In genomic region chrX:2897311-2897689, GRCh38 we compare ENCODE assay signal across 14 cellular contexts. TPM values are rescaled to one million over a fixed set of nuclear protein-coding genes. Genes with fewer than 3 reads are reported as not detected.
DNase-seq lines count a peak whose midpoint lies in the region; ATAC-seq and TF ChIP-seq lines count a peak whose summit lies in the region.
"Had no signal": no experiment of that assay in that cellular context is flagged by ENCODE, and none has a peak within 500 bp of the region (broad histone marks: within the 10 kb centered on the region; RNA-seq: fewer than 3 reads in every experiment).

No MANE protein-coding gene starts in this region.

- no peaks in the 10 kb centered on the region for H4K20me1 ChIP-seq in IMR-90 (ENCODE audit: insufficient read depth, low read length)

- no peak overlapping the region for H2BK5ac ChIP-seq in IMR-90 (ENCODE audit: low read depth, low read length, poor library complexity, severe bottlenecking)

- H3K27ac ChIP-seq in A673 (ENCODE audit: low read depth, low read length, poor library complexity, severe bottlenecking) (peak overlapping the region; percentile 30), IMR-90 (ENCODE audit: insufficient read depth, low read length) (no peak overlapping the region), iPS-18a (ENCODE audit: low read length) (peak overlapping the region; percentile 88)
- H3K27ac ChIP-seq: psoas muscle had no signal

- no peak overlapping the region for H4K8ac ChIP-seq in IMR-90 (ENCODE audit: low read depth in 2 of 2, low read length in 2 of 2)

- H2BK15ac ChIP-seq in IMR-90 (ENCODE audit: low read depth, low read length): no peak overlapping the region

- H2AFZ ChIP-seq in IMR-90 (replicated peaks; ENCODE audit: low read length, poor library complexity): peak overlapping the region; percentile 58

- TF ChIP-seq CTCF in A673 (conservative IDR thresholded peaks at IDR 0.05; ENCODE audit: low read depth, low read length) (no peak), IMR-90 (conservative IDR thresholded peaks at IDR 0.05; ENCODE audit: low read depth, low read length) (no peak), nephron progenitor cell (IDR thresholded peaks at IDR 0.05) (no peak)

- POLR2A ChIA-PET in A673 (lab: Charles Lee; ENCODE audit: low non-redundant PET) (no interaction called here), IMR-90 (lab: Charles Lee; ENCODE audit: unreplicated experiment) (interaction anchor here (0.7 kb wide), 1 partner anchor 14 kb away, joined by 3 read pairs; no protein-coding TSS in a partner anchor)

- no peak for TF ChIP-seq RAD21 in IMR-90 (IDR thresholded peaks at IDR 0.05; ENCODE audit: low read length)

- no peak overlapping the region for H3K4me3 ChIP-seq in A673 (ENCODE audit: low read depth, low read length, poor library complexity, severe bottlenecking)
- H3K4me3 ChIP-seq in IMR-90 (ENCODE audit: insufficient read depth, low read depth, low read length): no peak overlapping the region
- H3K4me3 ChIP-seq in iPS-18a (ENCODE audit: low read length): peak overlapping the region; percentile 34
- H3K4me3 ChIP-seq: psoas muscle had no signal

- H2AK5ac ChIP-seq in IMR-90 (ENCODE audit: low read depth, low read length): no peak overlapping the region

- peaks cover 26% of the 10 kb centered on the region for H3K4me1 ChIP-seq in A673 (ENCODE audit: insufficient read depth, low read length, poor library complexity, severe bottlenecking)
- H3K4me1 ChIP-seq in IMR-90 (ENCODE audit: control insufficient read depth, insufficient read depth, low read length): peaks cover 8% of the 10 kb centered on the region; the same call in 1 of the 2 replicates
- peaks cover 24% of the 10 kb centered on the region for H3K4me1 ChIP-seq in iPS-18a (ENCODE audit: control insufficient read depth, low read depth, low read length)
- H3K4me1 ChIP-seq: psoas muscle had no signal

- H3K9ac ChIP-seq in IMR-90 (ENCODE audit: low read depth, low read length) (no peak overlapping the region), iPS-18a (ENCODE audit: low read length) (peak overlapping the region; percentile 43)

- peaks cover 42% of the 10 kb centered on the region for H3K4me1 Mint-ChIP-seq in nephron progenitor cell
- H3K4me1 Mint-ChIP-seq in activated T-helper 1 cell treated with anti-CD3 and anti-CD28 coated beads, Interleukin-12 subunit alpha, Interleukin-12 subunit beta, Interleukin-2, Interleukin-4 antibody, amounts not matched to agents 30 ng/mL and 10 ng/mL and 1 ng/mL, durations not matched to agents 14 hours and 24 hours and 36 hours (ENCODE audit: low read depth): peaks cover 15% of the 10 kb centered on the region

- no peak overlapping the region for H3K56ac ChIP-seq in IMR-90 (ENCODE audit: extremely low read depth, insufficient read depth, low read length)

- H3K27me3 Mint-ChIP-seq in nephron progenitor cell (ENCODE audit: low read depth, poor library complexity): peaks cover 6% of the 10 kb centered on the region
- no peaks in the 10 kb centered on the region for H3K27me3 Mint-ChIP-seq in activated T-helper 1 cell treated with anti-CD3 and anti-CD28 coated beads, Interleukin-12 subunit alpha, Interleukin-12 subunit beta, Interleukin-2, Interleukin-4 antibody, amounts not matched to agents 30 ng/mL and 10 ng/mL and 1 ng/mL, durations not matched to agents 14 hours and 24 hours and 36 hours (ENCODE audit: insufficient read depth)

- DNase-seq in A673 (ENCODE audit: low spot score) (no peak), IMR-90 (no peak), nephron progenitor cell (no peak), NOMO-1 treated with DMSO at 0.1 percent for 48 hours (lab: John Stamatoyannopoulos, UW; ENCODE audit: unreplicated experiment) (no peak)
- no peak for DNase-seq in activated CD4-positive, alpha-beta T cell treated with anti-CD3 and anti-CD28 coated beads, Interleukin-2, amount 50 U/mL, for 48 hours
- DNase-seq in activated T-helper 1 cell treated with anti-CD3 and anti-CD28 coated beads, Interleukin-12 subunit alpha, Interleukin-12 subunit beta, Interleukin-2, Interleukin-4 antibody, amounts not matched to agents 30 ng/mL and 10 ng/mL and 1 ng/mL, durations not matched to agents 14 hours and 24 hours and 36 hours (ENCODE audit: low spot score): no peak
- DNase-seq: activated naive CD4-positive, alpha-beta T cell treated with Interleukin-2 at 50 U/mL for 16 hours; effector memory CD4-positive, alpha-beta T cell; NCI-H187; NCI-H524 treated with DMSO at 0.1 percent for 48 hours; psoas muscle had no signal

- no peak overlapping the region for H3K18ac ChIP-seq in IMR-90 (ENCODE audit: low read depth, low read length)

- in situ Hi-C loops in IMR-90 (cut with MboI; ENCODE audit: low sequenced_read_pairs): loop anchor here (25.0 kb wide), 1 partner anchor 740 kb away; no protein-coding TSS in a partner anchor

- H3K4me3 Mint-ChIP-seq in nephron progenitor cell: peak overlapping the region; percentile 50
- H3K4me3 Mint-ChIP-seq in activated T-helper 1 cell treated with anti-CD3 and anti-CD28 coated beads, Interleukin-12 subunit alpha, Interleukin-12 subunit beta, Interleukin-2, Interleukin-4 antibody, amounts not matched to agents 30 ng/mL and 10 ng/mL and 1 ng/mL, durations not matched to agents 14 hours and 24 hours and 36 hours: no peak overlapping the region

- no peaks in the 10 kb centered on the region for H3K9me1 ChIP-seq in IMR-90 (ENCODE audit: insufficient read depth, low read length)

- peaks cover 31% of the 10 kb centered on the region for H3K36me3 Mint-ChIP-seq in nephron progenitor cell (ENCODE audit: low read depth)
- H3K36me3 Mint-ChIP-seq in activated T-helper 1 cell treated with anti-CD3 and anti-CD28 coated beads, Interleukin-12 subunit alpha, Interleukin-12 subunit beta, Interleukin-2, Interleukin-4 antibody, amounts not matched to agents 30 ng/mL and 10 ng/mL and 1 ng/mL, durations not matched to agents 14 hours and 24 hours and 36 hours (ENCODE audit: low read depth): no peaks in the 10 kb centered on the region

- H3K79me1 ChIP-seq in IMR-90 (ENCODE audit: low read depth in 1 of 2, low read length in 2 of 2): no peaks in the 10 kb centered on the region

- TF ChIP-seq POLR2A in IMR-90 (IDR thresholded peaks at IDR 0.05; ENCODE audit: low read depth, low read length): no peak

- H4K91ac ChIP-seq in IMR-90 (ENCODE audit: insufficient read depth, low read depth, low read length): no peak overlapping the region

- 42% methylated on average over 8 of the region's 12 CpGs; no CpG with 5 or more reads in 1 of the 2 experiments for whole genome bisulfite sequencing in IMR-90 (ENCODE audit: extremely low coverage in 2 of 2, insufficient read length in 1 of 2), 2 experiments

- no peak overlapping the region for H3K14ac ChIP-seq in IMR-90 (replicated peaks; ENCODE audit: low read depth, low read length)

- CTCF ChIA-PET in A673 (lab: Charles Lee) (no interaction called here), IMR-90 (lab: Yijun Ruan, JAX) (no interaction called here)

- no peak overlapping the region for H2AK9ac ChIP-seq in IMR-90 (replicated peaks; ENCODE audit: low read depth, low read length, poor library complexity)

- peaks cover 12% of the 10 kb centered on the region for H3K9me3 Mint-ChIP-seq in nephron progenitor cell
- no peaks in the 10 kb centered on the region for H3K9me3 Mint-ChIP-seq in activated T-helper 1 cell treated with anti-CD3 and anti-CD28 coated beads, Interleukin-12 subunit alpha, Interleukin-12 subunit beta, Interleukin-2, Interleukin-4 antibody, amounts not matched to agents 30 ng/mL and 10 ng/mL and 1 ng/mL, durations not matched to agents 14 hours and 24 hours and 36 hours

- intact Hi-C loops in A673 (cut with micrococcal nuclease; ENCODE audit: unreplicated experiment) (no loop called here), IMR-90 (cut with micrococcal nuclease) (no loop called here)
- intact Hi-C loops in activated T-helper 1 cell treated with anti-CD3 and anti-CD28 coated beads, Interleukin-12 subunit alpha, Interleukin-12 subunit beta, Interleukin-2, Interleukin-4 antibody, amounts not matched to agents 30 ng/mL and 10 ng/mL and 1 ng/mL, durations not matched to agents 14 hours and 24 hours and 36 hours (cut with micrococcal nuclease): no loop called here

- peak overlapping the region; percentile 80 for H3K27ac Mint-ChIP-seq in nephron progenitor cell
- H3K27ac Mint-ChIP-seq in activated T-helper 1 cell treated with anti-CD3 and anti-CD28 coated beads, Interleukin-12 subunit alpha, Interleukin-12 subunit beta, Interleukin-2, Interleukin-4 antibody, amounts not matched to agents 30 ng/mL and 10 ng/mL and 1 ng/mL, durations not matched to agents 14 hours and 24 hours and 36 hours: no peak overlapping the region

- no peak overlapping the region for H3K4me2 ChIP-seq in IMR-90 (ENCODE audit: low read depth, low read length)

- dilution Hi-C loops in IMR-90 (cut with HindIII; ENCODE audit: low sequenced_read_pairs, unreplicated experiment): no loop called here

- no peak for ATAC-seq in IMR-90 (ENCODE audit: low read depth)
- no peak for ATAC-seq in HG03439 (IDR thresholded peaks at IDR 0.05; ENCODE audit: unreplicated experiment)
- ATAC-seq: Panc1, psoas muscle had no signal

- peak overlapping the region; percentile 30; the same call in 1 of the 2 replicates for H2BK20ac ChIP-seq in IMR-90 (ENCODE audit: low read depth, low read length)

- H3K23ac ChIP-seq in IMR-90 (ENCODE audit: low read depth, low read length): no peak overlapping the region

- no peaks in the 10 kb centered on the region for H3K36me3 ChIP-seq in A673 (ENCODE audit: insufficient read depth, low read length, poor library complexity, severe bottlenecking)
- no peaks in the 10 kb centered on the region for H3K36me3 ChIP-seq in IMR-90 (ENCODE audit: control insufficient read depth, insufficient read depth, low read length)
- H3K36me3 ChIP-seq in iPS-18a (ENCODE audit: control insufficient read depth, low read depth, low read length): no peaks in the 10 kb centered on the region

- H2BK120ac ChIP-seq in IMR-90 (ENCODE audit: low read depth, low read length): no peak overlapping the region

- no TSS peak for BruUV-seq in A673 (replicated peaks; lab: Mats Ljungman, UMichigan)
- BruUV-seq in IMR-90 (replicated peaks; lab: Mats Ljungman, UMichigan): no TSS peak

- H3K4ac ChIP-seq in IMR-90 (ENCODE audit: low read depth, low read length): 0 out of 2 replicates have a peak overlapping the region, but pooled peaks have one; percentile 4

- H3K9me3 ChIP-seq in A673 (ENCODE audit: low read depth, low read length, poor library complexity, severe bottlenecking) (no peaks in the 10 kb centered on the region), IMR-90 (ENCODE audit: control insufficient read depth, insufficient read depth, low read length) (peaks cover 2% of the 10 kb centered on the region; the same call in 1 of the 2 replicates), iPS-18a (ENCODE audit: control insufficient read depth, low read depth, low read length) (no peaks in the 10 kb centered on the region)

- no peak overlapping the region for H4K5ac ChIP-seq in IMR-90 (ENCODE audit: low read depth, low read length)

- no peaks in the 10 kb centered on the region for H3K27me3 ChIP-seq in A673 (replicated peaks; ENCODE audit: insufficient read depth, low read depth, low read length, poor library complexity)
- no peaks in the 10 kb centered on the region for H3K27me3 ChIP-seq in IMR-90 (ENCODE audit: control insufficient read depth, insufficient read depth, low read length)
- no peaks in the 10 kb centered on the region for H3K27me3 ChIP-seq in iPS-18a (ENCODE audit: control insufficient read depth, insufficient read depth, low read length)

RNA-seq across cellular contexts. Expression of gene ARSD, which starts 31.8 kb away (rescaled TPM):
- total RNA-seq in A673 (2021): 1.2 and 1.6 TPM in 2 replicates
- 6.3 and 7.2 TPM in 2 replicates for total RNA-seq in IMR-90 (2012; rRNA removed)
- 5.1 and 5.2 TPM in 2 replicates for polyA plus RNA-seq in IMR-90 (2012; rRNA removed)
- 4.7 and 5.1 TPM in 2 replicates for polyA plus RNA-seq in IMR-90 (2012; cell fraction: cytosol; rRNA removed)
- polyA plus RNA-seq in IMR-90 (2012; cell fraction: nucleus; rRNA removed; ENCODE audit: low replicate concordance): 5.3 and 10.6 TPM in 2 replicates
- 2.5 and 2.7 TPM in 2 replicates for total RNA-seq in activated T-helper 1 cell treated with anti-CD3 and anti-CD28 coated beads, Interleukin-12 subunit alpha, Interleukin-12 subunit beta, Interleukin-2, Interleukin-4 antibody, amounts not matched to agents 30 ng/mL and 10 ng/mL and 1 ng/mL, durations not matched to agents 14 hours and 24 hours and 36 hours
